In the genomic region with DNA sequence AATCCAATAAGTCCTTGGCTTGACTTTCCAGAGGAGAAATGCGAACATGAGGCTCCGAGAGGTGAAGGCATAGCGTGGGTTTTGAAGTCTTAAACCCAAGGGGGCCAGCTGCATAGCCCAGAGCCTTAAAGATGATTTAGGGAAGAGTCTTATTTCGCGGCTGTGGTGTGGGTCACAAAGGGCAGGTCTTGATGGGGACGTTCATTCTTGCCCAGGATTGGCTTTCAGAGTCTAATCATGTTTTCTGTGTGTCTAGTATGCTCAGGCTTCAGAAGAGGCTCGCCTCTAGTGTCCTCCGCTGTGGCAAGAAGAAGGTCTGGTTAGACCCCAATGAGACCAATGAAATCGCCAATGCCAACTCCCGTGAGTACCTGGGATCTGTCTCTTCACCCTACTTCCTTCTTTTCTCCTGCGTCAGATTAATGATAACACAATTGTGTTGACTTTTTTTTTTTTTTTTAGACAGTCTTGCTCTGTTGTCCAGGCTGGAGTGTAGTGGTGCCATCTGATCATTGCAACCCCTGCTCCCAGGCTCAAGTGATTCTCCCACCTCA, we compare ENCODE assay signal across 8 cellular contexts. TPM values are rescaled to one million over a fixed set of nuclear protein-coding genes. Genes with fewer than 3 reads are reported as not detected.
DNase-seq lines count a peak whose midpoint lies in the region; ATAC-seq and TF ChIP-seq lines count a peak whose summit lies in the region.

No MANE protein-coding gene starts in this region.

- ATAC-seq in GM21515 (IDR thresholded peaks at IDR 0.05; ENCODE audit: unreplicated experiment) (no peak), GM19035 (IDR thresholded peaks at IDR 0.05; ENCODE audit: unreplicated experiment) (no peak)

- H3K9me3 ChIP-seq in PC-9 (ENCODE audit: insufficient read depth, low read depth) = no peaks in the 10 kb centered on the region

- H4K20me1 ChIP-seq in PC-9 (ENCODE audit: insufficient read depth) = peaks cover 42% of the 10 kb centered on the region

- H3K36me3 Mint-ChIP-seq in progenitor cell of endocrine pancreas (ENCODE audit: insufficient read depth) = peaks cover 28% of the 10 kb centered on the region

- H3K27me3 ChIP-seq in GM06990 (replicated peaks; ENCODE audit: control insufficient read depth, insufficient read depth, low read length) (no peaks in the 10 kb centered on the region), PC-9 (ENCODE audit: insufficient read depth, low read depth) (no peaks in the 10 kb centered on the region)

- H3K4me1 Mint-ChIP-seq in progenitor cell of endocrine pancreas (ENCODE audit: low read depth) = peaks cover 16% of the 10 kb centered on the region

- H3K36me3 ChIP-seq in GM06990 (ENCODE audit: control insufficient read depth, insufficient read depth, low read length) = peaks cover 27% of the 10 kb centered on the region
- peaks cover 35% of the 10 kb centered on the region for H3K36me3 ChIP-seq in PC-9 (ENCODE audit: low read depth)

- peaks cover 35% of the 10 kb centered on the region for H3K4me1 ChIP-seq in PC-9 (replicated peaks; ENCODE audit: insufficient read depth)

- H3K27ac Mint-ChIP-seq in progenitor cell of endocrine pancreas = peak overlapping the region; percentile 100

- no peaks in the 10 kb centered on the region for H3K9me3 Mint-ChIP-seq in progenitor cell of endocrine pancreas (ENCODE audit: low read depth)

- intact Hi-C loops in PC-9 (cut with micrococcal nuclease; ENCODE audit: unreplicated experiment) = no loop called here

- CTCF ChIA-PET in PC-9 (lab: Charles Lee) = no interaction called here

- H3K27ac ChIP-seq in PC-9 = peak overlapping the region; percentile 98
- no peak overlapping the region for H3K27ac ChIP-seq in caudate nucleus (ENCODE audit: low read depth, low read length)

- peaks cover 38% of the 10 kb centered on the region for H3K79me2 ChIP-seq in PC-9 (ENCODE audit: low read depth)

- DNase-seq in GM06990 (ENCODE audit: extremely low read depth, insufficient read length) (no peak), PC-9 (no peak), erythroblast (lab: John Stamatoyannopoulos, UW) (peak; percentile 39 to 57), progenitor cell of endocrine pancreas (ENCODE audit: low spot score, unreplicated experiment) (no peak), putamen (ENCODE audit: low spot score) (no peak), caudate nucleus (lab: John Stamatoyannopoulos, UW) (no peak)

- POLR2A ChIA-PET in PC-9 (lab: Charles Lee; ENCODE audit: unreplicated experiment) = no interaction called here

- H3K9me2 ChIP-seq in PC-9 (ENCODE audit: insufficient read depth) = no peaks in the 10 kb centered on the region

- H3K4me3 Mint-ChIP-seq in progenitor cell of endocrine pancreas (ENCODE audit: low read depth) = peak overlapping the region; percentile 97

- TF ChIP-seq CTCF in GM06990 (IDR thresholded peaks at IDR 0.05; ENCODE audit: insufficient read depth, low read length, poor library complexity, severe bottlenecking) (no peak), PC-9 (conservative IDR thresholded peaks at IDR 0.05) (no peak), progenitor cell of endocrine pancreas (IDR thresholded peaks at IDR 0.05; ENCODE audit: unreplicated experiment) (no peak)

- H2AFZ ChIP-seq in PC-9 = no peak overlapping the region

- H3K4me3 ChIP-seq in GM06990 (replicated peaks; ENCODE audit: low read depth, low read length) (peak overlapping the region; percentile 100), PC-9 (peak overlapping the region; percentile 76)

- H3F3A ChIP-seq in PC-9 (ENCODE audit: insufficient read depth, low read depth) = peaks cover 76% of the 10 kb centered on the region

- H3K4me2 ChIP-seq in PC-9 = peak overlapping the region; percentile 99

- no peaks in the 10 kb centered on the region for H3K27me3 Mint-ChIP-seq in progenitor cell of endocrine pancreas

- TSS peak; percentile 55 for BruUV-seq in PC-9 (replicated peaks; lab: Mats Ljungman, UMichigan)

- no peak for TF ChIP-seq POLR2A in erythroblast (IDR thresholded peaks at IDR 0.05; ENCODE audit: low read length)

RNA-seq across cellular contexts. Expression of a gene that starts 1.0 kb away (rescaled TPM):
- 1,438 and 1,670 TPM in 2 replicates for total RNA-seq in PC-9 (2021)
- total RNA-seq in progenitor cell of endocrine pancreas = 1,229 and 1,297 TPM in 2 replicates

RNA-seq across cellular contexts. Expression of a gene that starts 3.6 kb away (rescaled TPM):
- total RNA-seq in PC-9 (2021) = 21.4 and 26.0 TPM in 2 replicates
- total RNA-seq in progenitor cell of endocrine pancreas = 11.3 and 13.8 TPM in 2 replicates

RNA-seq across cellular contexts. Expression of a gene that starts 24.7 kb away (rescaled TPM):
- total RNA-seq in PC-9 (2021) (0.17 and 0.28 TPM in 2 replicates), progenitor cell of endocrine pancreas (not detected in 2 replicates)

RNA-seq across cellular contexts. Expression of a gene that starts 35.1 kb away (rescaled TPM):
- total RNA-seq in PC-9 (2021) (not detected in 2 replicates), progenitor cell of endocrine pancreas (not detected in 2 replicates)

RNA-seq across cellular contexts. Expression of a gene that starts 49.6 kb away (rescaled TPM):
- total RNA-seq in PC-9 (2021) = 2.5 and 2.9 TPM in 2 replicates
- 2.3 and 3.7 TPM in 2 replicates for total RNA-seq in progenitor cell of endocrine pancreas

Comparison
In these comparisons a context has a peak if more than half of its experiments do, and no peak if none do; other contexts are left out.
1. DNase-seq: peak in erythroblast (2 of 2); none in GM06990 (single experiment), PC-9 (0 of 2), progenitor cell of endocrine pancreas (single experiment), putamen (single experiment) and caudate nucleus (0 of 61).